13 cellular contexts compared by ENCODE assay signal in the genomic region with DNA sequence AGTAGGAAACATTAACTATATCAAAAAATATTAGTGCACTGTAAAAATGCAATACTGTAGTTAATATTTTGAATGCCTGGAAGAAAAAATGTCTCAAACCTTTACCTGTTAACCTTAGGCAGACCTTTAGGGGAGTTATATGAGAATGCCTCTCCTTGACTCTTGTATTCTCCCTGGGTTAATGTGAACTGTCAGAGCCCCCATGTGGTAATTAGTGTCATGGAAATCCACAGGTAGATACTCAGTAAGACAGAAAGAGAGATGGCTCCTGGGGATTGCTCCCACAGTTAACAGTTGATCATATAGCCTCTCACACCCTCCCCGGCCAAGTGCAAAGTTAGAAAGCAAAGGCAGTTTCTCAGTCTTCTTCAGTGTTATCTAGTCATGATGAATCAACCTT.
DNase-seq lines count a peak whose midpoint lies in the region; ATAC-seq, FAIRE-seq and TF ChIP-seq lines count a peak whose summit lies in the region.
"Had no signal": no experiment of that assay in that cellular context is flagged by ENCODE, and none has a peak within 500 bp of the region (broad histone marks: within the 10 kb centered on the region; RNA-seq: fewer than 3 reads in every experiment).

No MANE protein-coding gene starts in this region.

- H3K4me3 ChIP-seq in bronchial epithelial cell (ENCODE audit: low read depth, low read length): no peak overlapping the region
- H3K4me3 ChIP-seq: lung, pancreas had no signal

- H3K4me3 Mint-ChIP-seq in stimulated activated effector memory CD8-positive, alpha-beta T cell treated with anti-CD3 and anti-CD28 coated beads, Interleukin-12 subunit alpha, Interleukin-12 subunit beta, amount 100 ng/mL, for 72 hours: no peak overlapping the region
- H3K4me3 Mint-ChIP-seq: activated T-helper 1 cell treated with anti-CD3 and anti-CD28 coated beads, Interleukin-12 subunit alpha, Interleukin-12 subunit beta, Interleukin-2, Interleukin-4 antibody, amounts not matched to agents 30 ng/mL and 10 ng/mL and 1 ng/mL, durations not matched to agents 14 hours and 24 hours and 36 hours; central memory CD8-positive, alpha-beta T cell had no signal

- H3K27me3 ChIP-seq in bronchial epithelial cell (ENCODE audit: control insufficient read depth, insufficient read depth, low read length): no peaks in the 10 kb centered on the region
- H3K27me3 ChIP-seq: pancreas had no signal

- H3K27ac Mint-ChIP-seq in stimulated activated effector memory CD8-positive, alpha-beta T cell treated with anti-CD3 and anti-CD28 coated beads, Interleukin-12 subunit alpha, Interleukin-12 subunit beta, amount 100 ng/mL, for 72 hours: no peak overlapping the region
- H3K27ac Mint-ChIP-seq: activated T-helper 1 cell treated with anti-CD3 and anti-CD28 coated beads, Interleukin-12 subunit alpha, Interleukin-12 subunit beta, Interleukin-2, Interleukin-4 antibody, amounts not matched to agents 30 ng/mL and 10 ng/mL and 1 ng/mL, durations not matched to agents 14 hours and 24 hours and 36 hours had no signal

- no peak for ATAC-seq in GM18867 (IDR thresholded peaks at IDR 0.05; ENCODE audit: unreplicated experiment)
- ATAC-seq in stimulated activated effector memory CD8-positive, alpha-beta T cell treated with anti-CD3 and anti-CD28 coated beads, Interleukin-12 subunit alpha, Interleukin-12 subunit beta, amount 100 ng/mL, for 72 hours: no peak

- DNase-seq in NCI-H524 (lab: John Stamatoyannopoulos, UW) (peak; percentile 3 to 27), NCI-H524 treated with DMSO at 0.1 percent for 48 hours (lab: John Stamatoyannopoulos, UW) (no peak), M059J (ENCODE audit: low read depth) (peak; percentile 58), bronchial epithelial cell (ENCODE audit: low read depth) (peak; percentile 57), myocyte (ENCODE audit: low read depth) (peak; percentile 30), dedifferentiated amniotic fluid mesenchymal stem cell (ENCODE audit: extremely low spot score) (no peak)
- DNase-seq in stimulated activated effector memory CD8-positive, alpha-beta T cell treated with anti-CD3 and anti-CD28 coated beads, Interleukin-12 subunit alpha, Interleukin-12 subunit beta, amount 100 ng/mL, for 72 hours (ENCODE audit: low spot score in 2 of 2): no peak
- DNase-seq: pancreas; stimulated activated CD4-positive, alpha-beta T cell treated with anti-CD3 and anti-CD28 coated beads, Interleukin-2, amount 100 ng/mL, for 48 hours had no signal

- no peaks in the 10 kb centered on the region for H3K36me3 ChIP-seq in bronchial epithelial cell (ENCODE audit: control insufficient read depth, insufficient read depth, low read length)
- H3K36me3 ChIP-seq: pancreas had no signal

- TF ChIP-seq CTCF in bronchial epithelial cell (IDR thresholded peaks at IDR 0.05; ENCODE audit: insufficient read depth, low read length, severe bottlenecking): peak; percentile 43

- H3K36me3 Mint-ChIP-seq in stimulated activated effector memory CD8-positive, alpha-beta T cell treated with anti-CD3 and anti-CD28 coated beads, Interleukin-12 subunit alpha, Interleukin-12 subunit beta, amount 100 ng/mL, for 72 hours: no peaks in the 10 kb centered on the region

- peaks cover 10% of the 10 kb centered on the region for H3K9me3 Mint-ChIP-seq in stimulated activated effector memory CD8-positive, alpha-beta T cell treated with anti-CD3 and anti-CD28 coated beads, Interleukin-12 subunit alpha, Interleukin-12 subunit beta, amount 100 ng/mL, for 72 hours
- H3K9me3 Mint-ChIP-seq: activated T-helper 1 cell treated with anti-CD3 and anti-CD28 coated beads, Interleukin-12 subunit alpha, Interleukin-12 subunit beta, Interleukin-2, Interleukin-4 antibody, amounts not matched to agents 30 ng/mL and 10 ng/mL and 1 ng/mL, durations not matched to agents 14 hours and 24 hours and 36 hours had no signal

- no peaks in the 10 kb centered on the region for H3K4me1 Mint-ChIP-seq in stimulated activated effector memory CD8-positive, alpha-beta T cell treated with anti-CD3 and anti-CD28 coated beads, Interleukin-12 subunit alpha, Interleukin-12 subunit beta, amount 100 ng/mL, for 72 hours
- H3K4me1 Mint-ChIP-seq: central memory CD8-positive, alpha-beta T cell had no signal

- FAIRE-seq in bronchial epithelial cell (lab: Jason Lieb, UNC): no peak

Comparison
In these comparisons a context has a peak if more than half of its experiments do, and no peak if none do; other contexts are left out.
1. DNase-seq: peak in NCI-H524 (2 of 2), M059J (single experiment), bronchial epithelial cell (single experiment) and myocyte (single experiment); none in NCI-H524 treated with DMSO at 0.1 percent for 48 hours (single experiment), stimulated activated effector memory CD8-positive, alpha-beta T cell treated with anti-CD3 and anti-CD28 coated beads, Interleukin-12 subunit alpha, Interleukin-12 subunit beta, amount 100 ng/mL, for 72 hours (0 of 2) and dedifferentiated amniotic fluid mesenchymal stem cell (single experiment).